ENCODE assay signal across 11 cellular contexts in the genomic region with DNA sequence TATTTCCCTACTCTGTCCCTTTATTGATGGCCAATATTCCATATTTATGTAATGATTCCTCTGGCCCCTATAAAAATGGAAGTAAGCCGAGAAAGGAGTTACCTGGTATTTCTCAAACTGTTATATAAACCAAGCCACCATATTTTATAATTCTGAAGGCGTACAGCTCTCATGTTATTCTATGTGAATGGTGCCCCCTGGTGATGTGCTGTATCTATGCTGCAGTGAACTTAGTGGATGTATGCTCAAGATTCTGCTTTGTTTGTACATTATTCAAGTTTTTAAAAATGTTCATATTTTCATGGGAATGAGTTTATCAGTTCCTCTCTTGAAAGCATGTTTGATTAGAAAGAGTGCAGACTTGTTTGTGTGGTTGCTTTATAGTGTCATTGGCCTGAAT.
DNase-seq lines count a peak whose midpoint lies in the region; ATAC-seq and TF ChIP-seq lines count a peak whose summit lies in the region.
"Had no signal": no experiment of that assay in that cellular context is flagged by ENCODE, and none has a peak within 500 bp of the region (broad histone marks: within the 10 kb centered on the region; RNA-seq: fewer than 3 reads in every experiment).

No MANE protein-coding gene starts in this region.

- no peak overlapping the region for H3K27ac Mint-ChIP-seq in activated T-cell treated with anti-CD3 and anti-CD28 coated beads, Interleukin-2, amount 50 U/mL, for 72 hours
- H3K27ac Mint-ChIP-seq: activated B cell treated with CpG ODN at 0.5 μM for 24 hours had no signal

- H3K27me3 ChIP-seq in OCI-LY3 (ENCODE audit: low read depth, low read length): no peaks in the 10 kb centered on the region
- no peaks in the 10 kb centered on the region for H3K27me3 ChIP-seq in effector memory CD4-positive, alpha-beta T cell (replicated peaks; ENCODE audit: control insufficient read depth, insufficient read depth, low read length, poor library complexity, severe bottlenecking)
- H3K27me3 ChIP-seq: BLaER1 treated with 17β-estradiol and CSF1 and Interleukin-3, amounts not matched to agents 10 nM and 100 nM had no signal

- H2AFZ ChIP-seq in OCI-LY3 (ENCODE audit: low read depth, low read length): no peak overlapping the region

- H3K27me3 Mint-ChIP-seq in activated T-cell treated with anti-CD3 and anti-CD28 coated beads, Interleukin-2, amount 50 U/mL, for 72 hours (ENCODE audit: low read depth): no peaks in the 10 kb centered on the region
- H3K27me3 Mint-ChIP-seq: activated B cell treated with CpG ODN at 0.5 μM for 24 hours had no signal

- no peak overlapping the region for H3K27ac ChIP-seq in OCI-LY3 (ENCODE audit: low read length)
- no peak overlapping the region for H3K27ac ChIP-seq in effector memory CD4-positive, alpha-beta T cell (ENCODE audit: insufficient read depth, low read length, poor library complexity, severe bottlenecking)
- H3K27ac ChIP-seq: BLaER1 treated with 17β-estradiol and CSF1 and Interleukin-3, amounts not matched to agents 10 nM and 100 nM; skin epidermis had no signal

- peaks cover 0 to 3% of the 10 kb centered on the region in 2 donors for H3K36me3 Mint-ChIP-seq in activated T-cell treated with anti-CD3 and anti-CD28 coated beads, Interleukin-2, amount 50 U/mL, for 72 hours (ENCODE audit: insufficient read depth in 2 of 2)

- no peaks in the 10 kb centered on the region for H3K4me1 ChIP-seq in OCI-LY3 (ENCODE audit: low read length)
- no peaks in the 10 kb centered on the region for H3K4me1 ChIP-seq in effector memory CD4-positive, alpha-beta T cell (ENCODE audit: control insufficient read depth, insufficient read depth, low read length, poor library complexity, severe bottlenecking)
- H3K4me1 ChIP-seq: BLaER1 treated with 17β-estradiol and CSF1 and Interleukin-3, amounts not matched to agents 10 nM and 100 nM had no signal

- TF ChIP-seq CTCF in OCI-LY3 (IDR thresholded peaks at IDR 0.05; ENCODE audit: low read depth, low read length): peak; percentile 82
- TF ChIP-seq CTCF in fibroblast of the aortic adventitia (IDR thresholded peaks at IDR 0.05; ENCODE audit: insufficient read depth, low read length): peak; percentile 72

- no peaks in the 10 kb centered on the region for H3K9me3 ChIP-seq in OCI-LY3 (ENCODE audit: insufficient read depth, low read length)
- H3K9me3 ChIP-seq in effector memory CD4-positive, alpha-beta T cell (ENCODE audit: control insufficient read depth, low read length): peaks cover 6% of the 10 kb centered on the region
- H3K9me3 ChIP-seq: BLaER1 treated with 17β-estradiol and CSF1 and Interleukin-3, amounts not matched to agents 10 nM and 100 nM had no signal

- no peaks in the 10 kb centered on the region for H3K36me3 ChIP-seq in OCI-LY3 (replicated peaks; ENCODE audit: low read depth, low read length)
- H3K36me3 ChIP-seq in effector memory CD4-positive, alpha-beta T cell (ENCODE audit: control insufficient read depth, insufficient read depth, low read length): no peaks in the 10 kb centered on the region
- H3K36me3 ChIP-seq: BLaER1 treated with 17β-estradiol and CSF1 and Interleukin-3, amounts not matched to agents 10 nM and 100 nM had no signal

- ATAC-seq in HG03108 (IDR thresholded peaks at IDR 0.05; ENCODE audit: unreplicated experiment): no peak
- ATAC-seq in activated T-cell treated with anti-CD3 and anti-CD28 coated beads, Interleukin-2, amount 50 U/mL, for 72 hours (replicated peaks in 1 of 2): no peak

- DNase-seq in NCI-H1105 treated with DMSO at 0.1 percent for 48 hours (lab: John Stamatoyannopoulos, UW) (peak; percentile 21), NCI-H1105 (lab: John Stamatoyannopoulos, UW) (no peak), fibroblast of the aortic adventitia (ENCODE audit: low read depth) (peak; percentile 77), putamen (ENCODE audit: low spot score) (peak; percentile 77)
- DNase-seq in activated T-cell treated with anti-CD3 and anti-CD28 coated beads, Interleukin-2, amount 50 U/mL, for 72 hours: no peak
- DNase-seq in effector memory CD4-positive, alpha-beta T cell: no peak
- DNase-seq: activated B cell treated with CpG ODN at 0.5 μM for 24 hours had no signal

- H3K4me3 ChIP-seq in OCI-LY3 (ENCODE audit: low read length): no peak overlapping the region
- H3K4me3 ChIP-seq in fibroblast of the aortic adventitia (ENCODE audit: low read depth, low read length): no peak overlapping the region
- H3K4me3 ChIP-seq in effector memory CD4-positive, alpha-beta T cell (ENCODE audit: insufficient read depth, low read depth, low read length, poor library complexity, severe bottlenecking): no peak overlapping the region
- H3K4me3 ChIP-seq: BLaER1 treated with 17β-estradiol and CSF1 and Interleukin-3, amounts not matched to agents 10 nM and 100 nM; skin epidermis had no signal

- H3K4me3 Mint-ChIP-seq in activated T-cell treated with anti-CD3 and anti-CD28 coated beads, Interleukin-2, amount 50 U/mL, for 72 hours: no peak overlapping the region
- H3K4me3 Mint-ChIP-seq: activated B cell treated with CpG ODN at 0.5 μM for 24 hours had no signal

- H4K20me1 ChIP-seq in OCI-LY3 (ENCODE audit: insufficient read depth, low read length): no peaks in the 10 kb centered on the region
- H4K20me1 ChIP-seq: BLaER1 treated with 17β-estradiol and CSF1 and Interleukin-3, amounts not matched to agents 10 nM and 100 nM had no signal

- H3K4me2 ChIP-seq in OCI-LY3 (ENCODE audit: low read length): no peak overlapping the region
- H3K4me2 ChIP-seq: BLaER1 treated with 17β-estradiol and CSF1 and Interleukin-3, amounts not matched to agents 10 nM and 100 nM had no signal

- H3K9me3 Mint-ChIP-seq in activated T-cell treated with anti-CD3 and anti-CD28 coated beads, Interleukin-2, amount 50 U/mL, for 72 hours: peaks cover 5 to 6% of the 10 kb centered on the region in 2 donors

- no peaks in the 10 kb centered on the region for H3K79me2 ChIP-seq in OCI-LY3 (ENCODE audit: low read length)

- H3K9ac ChIP-seq in OCI-LY3 (ENCODE audit: low read length): no peak overlapping the region
- H3K9ac ChIP-seq: BLaER1 treated with 17β-estradiol and CSF1 and Interleukin-3, amounts not matched to agents 10 nM and 100 nM had no signal

- H3K4me1 Mint-ChIP-seq in activated T-cell treated with anti-CD3 and anti-CD28 coated beads, Interleukin-2, amount 50 U/mL, for 72 hours (ENCODE audit: low read depth): no peaks in the 10 kb centered on the region
- H3K4me1 Mint-ChIP-seq: activated B cell treated with CpG ODN at 0.5 μM for 24 hours had no signal

Comparison
In these comparisons a context has a peak if more than half of its experiments do, and no peak if none do; other contexts are left out.
1. DNase-seq: peak in NCI-H1105 treated with DMSO at 0.1 percent for 48 hours (single experiment), fibroblast of the aortic adventitia (single experiment) and putamen (single experiment); none in NCI-H1105 (single experiment), activated T-cell treated with anti-CD3 and anti-CD28 coated beads, Interleukin-2, amount 50 U/mL, for 72 hours (0 of 2) and effector memory CD4-positive, alpha-beta T cell (0 of 3).